ENCODE assay signal across 1 cellular context in genomic region chr19:21143428-21143827, GRCh38.
TF ChIP-seq lines count a peak whose summit lies in the region.

No MANE protein-coding gene starts in this region.

TF ChIP-seq in H1, 55 proteins besides CTCF, POLR2A, EP300 and RAD21:
- TF ChIP-seq EZH2 (IDR thresholded peaks at IDR 0.05; ENCODE audit: low read depth, low read length, severe bottlenecking) (no peak), ZNF274 (IDR thresholded peaks at IDR 0.05; ENCODE audit: borderline replicate concordance, extremely low read depth, low read length) (no peak), CHD1 (IDR thresholded peaks at IDR 0.05; ENCODE audit: low read depth, low read length) (no peak), SUZ12 (IDR thresholded peaks at IDR 0.05; ENCODE audit: low read length) (no peak), JUND (IDR thresholded peaks at IDR 0.05; ENCODE audit: low read length) (no peak), GTF2F1 (IDR thresholded peaks at IDR 0.05; ENCODE audit: borderline replicate concordance, low read depth, low read length) (no peak), SIRT6 (IDR thresholded peaks at IDR 0.05; ENCODE audit: low read length) (no peak)
